Comparison of ENCODE assay signal across 23 cellular contexts in genomic region chr13:33746867-33747266, GRCh38.
"Had no signal": no experiment of that assay in that cellular context is flagged by ENCODE, and none has a peak within 500 bp of the region (broad histone marks: within the 10 kb centered on the region; RNA-seq: fewer than 3 reads in every experiment).

No MANE protein-coding gene starts in this region.

- FAIRE-seq: endothelial cell of umbilical vein, frontal cortex, islet of Langerhans, keratinocyte had no signal

- ATAC-seq: foreskin keratinocyte, gastroesophageal sphincter, heart left ventricle, left cardiac atrium, left lung, left ventricle myocardium superior, lower lobe of right lung, mucosa of descending colon had no signal

- H3K4me2 ChIP-seq: hepatocyte had no signal

- H3K79me2 ChIP-seq: hepatocyte had no signal

- H3K27me3 ChIP-seq: colonic mucosa, esophagus muscularis mucosa, foreskin keratinocyte, gastroesophageal sphincter, heart left ventricle, hepatocyte, left lung had no signal

- DNase-seq: colonic mucosa; cortex of kidney; effector memory CD4-positive, alpha-beta T cell; foreskin keratinocyte; heart left ventricle; hypothalamus; immature natural killer cell; left cardiac atrium; left lung; left ventricle myocardium superior; lower lobe of right lung; mesenchymal stem cell; mucosa of descending colon; naive B cell had no signal

- H3K27me3 Mint-ChIP-seq: dendritic cell treated with granulocyte-macrophage colony-stimulating factor and Interleukin-4, amounts not matched to agents 40 ng/mL and 50 ng/mL, for 4 days had no signal

- H3K9me3 ChIP-seq: colonic mucosa, gastroesophageal sphincter, left lung, lower lobe of right lung, mucosa of descending colon had no signal

- H3K9me3 Mint-ChIP-seq: dendritic cell treated with granulocyte-macrophage colony-stimulating factor and Interleukin-4, amounts not matched to agents 40 ng/mL and 50 ng/mL, for 4 days; immature natural killer cell had no signal

- H3K4me1 ChIP-seq: colonic mucosa, foreskin keratinocyte had no signal

- H2AFZ ChIP-seq: hepatocyte had no signal

- H3K27ac Mint-ChIP-seq: dendritic cell treated with granulocyte-macrophage colony-stimulating factor and Interleukin-4, amounts not matched to agents 40 ng/mL and 50 ng/mL, for 4 days; immature natural killer cell; mesothelial cell of epicardium; naive B cell had no signal

- H3K4me3 Mint-ChIP-seq: dendritic cell treated with granulocyte-macrophage colony-stimulating factor and Interleukin-4, amounts not matched to agents 40 ng/mL and 50 ng/mL, for 4 days; immature natural killer cell; mesothelial cell of epicardium; naive B cell had no signal

- H3K4me3 ChIP-seq: colonic mucosa, esophagus muscularis mucosa, gastroesophageal sphincter, heart left ventricle, hepatocyte, left lung, lower lobe of right lung, mucosa of descending colon had no signal

- H3K27ac ChIP-seq: colonic mucosa, foreskin keratinocyte, heart left ventricle, hepatocyte, left lung, lower lobe of right lung had no signal

- H3K36me3 Mint-ChIP-seq: immature natural killer cell, mesothelial cell of epicardium had no signal

- H3K36me3 ChIP-seq: colonic mucosa, esophagus muscularis mucosa, gastroesophageal sphincter, heart left ventricle, left lung, lower lobe of right lung had no signal
